Comparison of ENCODE assay signal across 19 cellular contexts in genomic region chr6:157436944-157437336, GRCh38.
"Had no signal": no experiment of that assay in that cellular context is flagged by ENCODE, and none has a peak within 500 bp of the region (broad histone marks: within the 10 kb centered on the region; RNA-seq: fewer than 3 reads in every experiment).

No MANE protein-coding gene starts in this region.

- H3K4me3 ChIP-seq: body of pancreas, cardiac muscle cell, stomach, testis had no signal

- H3K27me3 Mint-ChIP-seq: activated CD4-positive, alpha-beta T cell treated with anti-CD3 and anti-CD28 coated beads, Interleukin-2, amount 10 ng/mL, durations not matched to agents 24 days and 14 days; activated CD8-positive, alpha-beta T cell treated with anti-CD3 and anti-CD28 coated beads for 36 hours; progenitor cell of endocrine pancreas had no signal

- H3K27me3 ChIP-seq: body of pancreas, cardiac muscle cell, foreskin keratinocyte, stomach, testis had no signal

- H3K9me3 ChIP-seq: body of pancreas, stomach, testis had no signal

- ATAC-seq: activated CD4-positive, CD25-positive, alpha-beta regulatory T cell treated with anti-CD3 and anti-CD28 coated beads, Interleukin-2, amount 50 U/mL, for 24 hours; activated CD8-positive, alpha-beta memory T cell treated with anti-CD3 and anti-CD28 coated beads, Interleukin-2, amount 10 ng/mL, durations not matched to agents 7 days and 5 days; activated CD8-positive, alpha-beta T cell treated with anti-CD3 and anti-CD28 coated beads for 36 hours; foreskin keratinocyte; SK-N-SH treated with all-trans-retinoic acid at 6 μM for 48 hours had no signal

- DNase-seq: activated CD4-positive, alpha-beta T cell treated with anti-CD3 and anti-CD28 coated beads, Interleukin-2, amount 10 ng/mL, durations not matched to agents 24 days and 14 days; activated CD8-positive, alpha-beta memory T cell treated with anti-CD3 and anti-CD28 coated beads, Interleukin-2, amount 10 ng/mL, durations not matched to agents 7 days and 5 days; activated CD8-positive, alpha-beta T cell treated with anti-CD3 and anti-CD28 coated beads for 36 hours; activated effector memory CD4-positive, alpha-beta T cell treated with anti-CD3 and anti-CD28 coated beads, Interleukin-2, amount 50 U/mL, for 16 hours; activated naive CD4-positive, alpha-beta T cell treated with anti-CD3 and anti-CD28 coated beads, Interleukin-2, amount 10 ng/mL, durations not matched to agents 7 days and 5 days; activated T-cell treated with anti-CD3 and anti-CD28 coated beads for 4 hours; body of pancreas; effector CD8-positive, alpha-beta T cell; foreskin keratinocyte; immature natural killer cell; nephron progenitor cell; stimulated activated CD4-positive, alpha-beta T cell treated with anti-CD3 and anti-CD28 coated beads, Interleukin-12 subunit alpha, Interleukin-12 subunit beta, amount 100 ng/mL, for 4 hours; stimulated activated CD4-positive, alpha-beta T cell treated with anti-CD3 and anti-CD28 coated beads, Interleukin-4, amount 100 ng/mL, for 4 hours; stomach; testis had no signal

- H3K36me3 Mint-ChIP-seq: activated naive CD4-positive, alpha-beta T cell treated with anti-CD3 and anti-CD28 coated beads, Interleukin-2, amount 10 ng/mL, durations not matched to agents 7 days and 5 days had no signal

- H3K4me3 Mint-ChIP-seq: activated CD4-positive, alpha-beta T cell treated with anti-CD3 and anti-CD28 coated beads, Interleukin-2, amount 10 ng/mL, durations not matched to agents 24 days and 14 days; activated CD8-positive, alpha-beta memory T cell treated with anti-CD3 and anti-CD28 coated beads, Interleukin-2, amount 10 ng/mL, durations not matched to agents 7 days and 5 days; activated CD8-positive, alpha-beta T cell treated with anti-CD3 and anti-CD28 coated beads for 36 hours; activated naive CD4-positive, alpha-beta T cell treated with anti-CD3 and anti-CD28 coated beads, Interleukin-2, amount 10 ng/mL, durations not matched to agents 7 days and 5 days; immature natural killer cell; nephron progenitor cell had no signal

- H3K27ac Mint-ChIP-seq: activated CD4-positive, alpha-beta T cell treated with anti-CD3 and anti-CD28 coated beads, Interleukin-2, amount 10 ng/mL, durations not matched to agents 24 days and 14 days; activated CD8-positive, alpha-beta memory T cell treated with anti-CD3 and anti-CD28 coated beads, Interleukin-2, amount 10 ng/mL, durations not matched to agents 7 days and 5 days; activated CD8-positive, alpha-beta T cell treated with anti-CD3 and anti-CD28 coated beads for 36 hours; activated naive CD4-positive, alpha-beta T cell treated with anti-CD3 and anti-CD28 coated beads, Interleukin-2, amount 10 ng/mL, durations not matched to agents 7 days and 5 days; immature natural killer cell; nephron progenitor cell; progenitor cell of endocrine pancreas had no signal

- H3K9me3 Mint-ChIP-seq: immature natural killer cell, nephron progenitor cell had no signal

- H3K4me1 Mint-ChIP-seq: activated naive CD4-positive, alpha-beta T cell treated with anti-CD3 and anti-CD28 coated beads, Interleukin-2, amount 10 ng/mL, durations not matched to agents 7 days and 5 days had no signal

- H3K27ac ChIP-seq: body of pancreas, cardiac muscle cell, foreskin keratinocyte, stomach, testis had no signal

- H3K36me3 ChIP-seq: cardiac muscle cell, stomach had no signal
